ENCODE assay signal across 19 cellular contexts in genomic region chr15:96403071-96403470, GRCh38.
DNase-seq lines count a peak whose midpoint lies in the region; ATAC-seq, FAIRE-seq and TF ChIP-seq lines count a peak whose summit lies in the region.
"Had no signal": no experiment of that assay in that cellular context is flagged by ENCODE, and none has a peak within 500 bp of the region (broad histone marks: within the 10 kb centered on the region; RNA-seq: fewer than 3 reads in every experiment).

No MANE protein-coding gene starts in this region.

- no peak overlapping the region for H3K4me2 ChIP-seq in K562 (ENCODE audit: insufficient read depth, low read length)
- H3K4me2 ChIP-seq: BLaER1 treated with 17β-estradiol and CSF1 and Interleukin-3, amounts not matched to agents 10 nM and 100 nM had no signal

- no peak for TF ChIP-seq EP300 in K562 (IDR thresholded peaks at IDR 0.05; ENCODE audit: low read length)

- H3K9me1 ChIP-seq in K562 (ENCODE audit: control insufficient read depth, insufficient read depth, low read length) = no peaks in the 10 kb centered on the region

- intact Hi-C loops in K562 (cut with micrococcal nuclease) = no loop called here

- DNase-seq in K562 (ENCODE audit: extremely low read depth in 1 of 4, low spot score in 3 of 4) = peak in 2 of 4 experiments; percentile 58 to 61
- DNase-seq in epithelial cell of esophagus (ENCODE audit: low read depth) = no peak
- DNase-seq in activated CD4-positive, CD25-positive, alpha-beta regulatory T cell (lab: John Stamatoyannopoulos, UW) = no peak
- no peak for DNase-seq in T-cell
- no peak for DNase-seq in GM19239 (ENCODE audit: insufficient read length, low spot score)
- DNase-seq: Calu3; CD8-positive, alpha-beta T cell; DMS79 treated with DMSO at 0.1 percent for 48 hours; GF-D8; GM23248; HCEC 1CT; HFFc6; IMR-90 had no signal

- CTCF ChIA-PET in HEK293 (lab: Yijun Ruan, JAX) = interaction anchor here (0.7 kb wide), 1 partner anchor 1263 kb away, joined by 3 read pairs; no protein-coding TSS in a partner anchor
- CTCF ChIA-PET in K562 (lab: Yijun Ruan, JAX; ENCODE audit: low intra/inter-chr PET ratio) = no interaction called here
- CTCF ChIA-PET in T-cell (lab: Charles Lee) = no interaction called here

- H3K4me1 ChIP-seq in HEK293 (ENCODE audit: control insufficient read depth, insufficient read depth, low read length) (0 out of 2 replicates have a peak, but pooled peaks cover 4% of the 10 kb centered on the region), K562 (replicated peaks in 1 of 2; ENCODE audit: control insufficient read depth in 2 of 2, insufficient read depth in 2 of 2, low read length in 2 of 2) (no peaks in the 10 kb centered on the region)
- H3K4me1 ChIP-seq: BLaER1 treated with 17β-estradiol and CSF1 and Interleukin-3, amounts not matched to agents 10 nM and 100 nM had no signal

- H3K4me3 Mint-ChIP-seq in nephron (no peak overlapping the region), T-cell (no peak overlapping the region)
- H3K4me3 Mint-ChIP-seq: B cell; CD8-positive, alpha-beta T cell; HFFc6 had no signal

- no peak overlapping the region for H3K9ac ChIP-seq in K562 (ENCODE audit: insufficient read depth in 1 of 2, low read depth in 2 of 2, low read length in 2 of 2)
- H3K9ac ChIP-seq: BLaER1 treated with 17β-estradiol and CSF1 and Interleukin-3, amounts not matched to agents 10 nM and 100 nM; GM23248 had no signal

- no TSS peak for BruUV-seq in K562 (replicated peaks; lab: Mats Ljungman, UMichigan)

- H3K27ac ChIP-seq in HEK293 (ENCODE audit: extremely low read depth, low read depth, low read length) = no peak overlapping the region
- H3K27ac ChIP-seq in K562 (ENCODE audit: extremely low read depth, low read depth, low read length) = no peak overlapping the region
- H3K27ac ChIP-seq: BLaER1 treated with 17β-estradiol and CSF1 and Interleukin-3, amounts not matched to agents 10 nM and 100 nM; GM23248 had no signal

- H3K4me1 Mint-ChIP-seq in nephron = peaks cover 14% of the 10 kb centered on the region
- no peaks in the 10 kb centered on the region for H3K4me1 Mint-ChIP-seq in T-cell
- H3K4me1 Mint-ChIP-seq: B cell had no signal

- no peak for FAIRE-seq in K562 (lab: Jason Lieb, UNC)
- FAIRE-seq in GM19239 (lab: Jason Lieb, UNC) = no peak
- FAIRE-seq: HTR-8/SVneo had no signal

- TF ChIP-seq CTCF in HEK293 (tag by site-specific recombination; IDR thresholded peaks at IDR 0.05) (no peak), K562 (IDR thresholded peaks at IDR 0.05 in 2 of 3, conservative IDR thresholded peaks at IDR 0.05 in 1 of 3; ENCODE audit: insufficient read depth in 2 of 3, low read depth in 1 of 3, low read length in 3 of 3) (no peak), epithelial cell of esophagus (IDR thresholded peaks at IDR 0.05; ENCODE audit: insufficient read depth, low read depth, low read length, missing control alignments) (peak; percentile 19), nephron (IDR thresholded peaks at IDR 0.05; ENCODE audit: unreplicated experiment in 3 of 3) (peak in 2 of 3 experiments; percentile 9 to 18)

- POLR2A ChIA-PET in HEK293 (lab: Yijun Ruan, JAX) = no interaction called here
- POLR2A ChIA-PET in K562 (lab: Yijun Ruan, JAX) = no interaction called here
- POLR2A ChIA-PET in T-cell (lab: Charles Lee) = no interaction called here

- H3K4me3 ChIP-seq in HEK293 (ENCODE audit: low read depth, low read length) (no peak overlapping the region), K562 (no peak overlapping the region), epithelial cell of esophagus (ENCODE audit: low read length) (no peak overlapping the region)
- H3K4me3 ChIP-seq: BLaER1 treated with 17β-estradiol and CSF1 and Interleukin-3, amounts not matched to agents 10 nM and 100 nM; GM23248 had no signal

- peaks cover 0 to 4% of the 10 kb centered on the region in 2 experiments; a peak in 2 of 5 replicates for H3K27me3 ChIP-seq in K562 (ENCODE audit: control insufficient read depth in 2 of 2, insufficient read depth in 2 of 2, low read length in 2 of 2)

- H3K27ac Mint-ChIP-seq in nephron (no peak overlapping the region), T-cell (no peak overlapping the region)
- H3K27ac Mint-ChIP-seq: B cell; CD8-positive, alpha-beta T cell; HFFc6 had no signal

- H3K9me3 ChIP-seq in HEK293 (ENCODE audit: control insufficient read depth, insufficient read depth, low read depth, low read length) = no peaks in the 10 kb centered on the region
- H3K9me3 ChIP-seq in K562 (replicated peaks; ENCODE audit: control insufficient read depth, insufficient read depth, low read depth, low read length) = no peaks in the 10 kb centered on the region
- H3K9me3 ChIP-seq: BLaER1 treated with 17β-estradiol and CSF1 and Interleukin-3, amounts not matched to agents 10 nM and 100 nM had no signal

- WGBS in K562 (ENCODE audit: insufficient coverage, low coverage, missing lambda C conversion rate) = 53% methylated on average over 1 of the region's 1 CpG

- H3K9me3 Mint-ChIP-seq in nephron = no peaks in the 10 kb centered on the region
- H3K9me3 Mint-ChIP-seq in T-cell = no peaks in the 10 kb centered on the region
- H3K9me3 Mint-ChIP-seq: CD8-positive, alpha-beta T cell; HFFc6 had no signal

- H3K27me3 Mint-ChIP-seq in nephron (ENCODE audit: low read depth) (peaks cover 45% of the 10 kb centered on the region), T-cell (peaks cover 31 to 39% of the 10 kb centered on the region in 2 donors)

- H3K79me2 ChIP-seq in K562 (ENCODE audit: control insufficient read depth, insufficient read depth, low read length) = no peaks in the 10 kb centered on the region

- no peak overlapping the region; the same call in 1 of the 2 replicates for H2AFZ ChIP-seq in K562 (ENCODE audit: low read depth, low read length)
- H2AFZ ChIP-seq: GM23248 had no signal

- in situ Hi-C loops in K562 (cut with MboI) = no loop called here

- TF ChIP-seq POLR2A in K562 (conservative IDR thresholded peaks at IDR 0.05) = no peak

- H3K36me3 ChIP-seq in HEK293 (ENCODE audit: control insufficient read depth in 2 of 2, insufficient read depth in 1 of 2, low read length in 2 of 2) = no peaks in the 10 kb centered on the region
- no peaks in the 10 kb centered on the region for H3K36me3 ChIP-seq in K562 (ENCODE audit: control insufficient read depth, insufficient read depth, low read length)
- H3K36me3 ChIP-seq: BLaER1 treated with 17β-estradiol and CSF1 and Interleukin-3, amounts not matched to agents 10 nM and 100 nM had no signal

- no peaks in the 10 kb centered on the region for H3K36me3 Mint-ChIP-seq in nephron (ENCODE audit: low read depth)
- H3K36me3 Mint-ChIP-seq in T-cell = no peaks in the 10 kb centered on the region
- H3K36me3 Mint-ChIP-seq: CD8-positive, alpha-beta T cell had no signal

- ATAC-seq in K562 (peak; percentile 47; the same call in 1 of the 3 replicates), T-cell (replicated peaks in 1 of 4) (no peak), HG03342 (IDR thresholded peaks at IDR 0.05; ENCODE audit: unreplicated experiment) (no peak)
- ATAC-seq: CD8-positive, alpha-beta T cell had no signal

- no peak for TF ChIP-seq RAD21 in K562 (CRISPR knock-in tag; conservative IDR thresholded peaks at IDR 0.05 in 1 of 2, IDR thresholded peaks at IDR 0.05 in 1 of 2)

- no peaks in the 10 kb centered on the region for H4K20me1 ChIP-seq in K562 (replicated peaks; ENCODE audit: control insufficient read depth, insufficient read depth, low read length)
- H4K20me1 ChIP-seq: BLaER1 treated with 17β-estradiol and CSF1 and Interleukin-3, amounts not matched to agents 10 nM and 100 nM had no signal

TF ChIP-seq in HEK293, 187 proteins besides CTCF, POLR2A, EP300 and RAD21:
- TF ChIP-seq ZNF391 (tag by site-specific recombination; IDR thresholded peaks at IDR 0.05; ENCODE audit: borderline replicate concordance, low read depth) (no peak), MEIS1 (CRISPR knock-in tag; IDR thresholded peaks at IDR 0.05; ENCODE audit: borderline replicate concordance) (no peak), ZNF184 (tag by site-specific recombination; IDR thresholded peaks at IDR 0.05) (no peak), ZNF510 (tag by site-specific recombination; IDR thresholded peaks at IDR 0.05; ENCODE audit: insufficient replicate concordance) (peak; percentile 59), ZNF239 (tag by site-specific recombination; IDR thresholded peaks at IDR 0.05) (no peak)
- TF ChIP-seq, protein P1, sequence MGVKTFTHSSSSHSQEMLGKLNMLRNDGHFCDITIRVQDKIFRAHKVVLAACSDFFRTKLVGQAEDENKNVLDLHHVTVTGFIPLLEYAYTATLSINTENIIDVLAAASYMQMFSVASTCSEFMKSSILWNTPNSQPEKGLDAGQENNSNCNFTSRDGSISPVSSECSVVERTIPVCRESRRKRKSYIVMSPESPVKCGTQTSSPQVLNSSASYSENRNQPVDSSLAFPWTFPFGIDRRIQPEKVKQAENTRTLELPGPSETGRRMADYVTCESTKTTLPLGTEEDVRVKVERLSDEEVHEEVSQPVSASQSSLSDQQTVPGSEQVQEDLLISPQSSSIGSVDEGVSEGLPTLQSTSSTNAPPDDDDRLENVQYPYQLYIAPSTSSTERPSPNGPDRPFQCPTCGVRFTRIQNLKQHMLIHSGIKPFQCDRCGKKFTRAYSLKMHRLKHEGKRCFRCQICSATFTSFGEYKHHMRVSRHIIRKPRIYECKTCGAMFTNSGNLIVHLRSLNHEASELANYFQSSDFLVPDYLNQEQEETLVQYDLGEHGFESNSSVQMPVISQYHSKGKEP (tag by site-specific recombination; IDR thresholded peaks at IDR 0.05) = no peak

TF ChIP-seq in K562, 482 proteins besides CTCF, POLR2A, EP300 and RAD21 (continues in another document):
- TF ChIP-seq TBP (optimal IDR thresholded peaks at IDR 0.05; ENCODE audit: low read depth, low read length) (no peak), ZNF347 (CRISPR knock-in tag; IDR thresholded peaks at IDR 0.05; ENCODE audit: low read depth) (no peak), SMARCA5 (IDR thresholded peaks at IDR 0.05) (no peak), ZNF644 (tag; IDR thresholded peaks at IDR 0.05; ENCODE audit: low read depth) (no peak), ZBTB7A (IDR thresholded peaks at IDR 0.05; ENCODE audit: borderline replicate concordance, control insufficient read depth, low read depth, low read length) (no peak), ETV1 (tag; conservative IDR thresholded peaks at IDR 0.05; ENCODE audit: low read depth) (no peak), SIN3A (IDR thresholded peaks at IDR 0.05; ENCODE audit: borderline replicate concordance in 2 of 2, control insufficient read depth in 1 of 2, low read depth in 2 of 2, low read length in 2 of 2) (no peak), POLR3A (IDR thresholded peaks at IDR 0.05; ENCODE audit: borderline replicate concordance, extremely low read depth, insufficient read depth, insufficient read length) (no peak), DMBX1 (CRISPR knock-in tag; IDR thresholded peaks at IDR 0.05; ENCODE audit: borderline replicate concordance) (no peak), PHF21A (IDR thresholded peaks at IDR 0.05; ENCODE audit: borderline replicate concordance, low read depth) (no peak), ESRRB (CRISPR knock-in tag; IDR thresholded peaks at IDR 0.05; ENCODE audit: borderline replicate concordance) (no peak), ZNF586 (CRISPR knock-in tag; conservative IDR thresholded peaks at IDR 0.05) (no peak), TSC22D4 (tag; IDR thresholded peaks at IDR 0.05) (no peak), MAFF (IDR thresholded peaks at IDR 0.05; ENCODE audit: low read length) (no peak)

Comparison
In these comparisons a context has a peak if more than half of its experiments do, and no peak if none do; other contexts are left out.
1. CTCF ChIP-seq: peak in epithelial cell of esophagus (single experiment) and nephron (2 of 3); none in HEK293 (single experiment) and K562 (0 of 3).